ENCODE assay signal across 26 cellular contexts in genomic region chrX:129158505-129158904, GRCh38.
"Had no signal": no experiment of that assay in that cellular context is flagged by ENCODE, and none has a peak within 500 bp of the region (broad histone marks: within the 10 kb centered on the region; RNA-seq: fewer than 3 reads in every experiment).

No MANE protein-coding gene starts in this region.

- DNase-seq: activated CD4-positive, alpha-beta T cell treated with anti-CD3 and anti-CD28 coated beads for 36 hours; activated CD4-positive, CD25-positive, alpha-beta regulatory T cell; activated naive CD4-positive, alpha-beta T cell treated with Interleukin-2 at 50 U/mL for 16 hours; activated T-cell treated with anti-CD3 and anti-CD28 coated beads for 4 hours; activated T-cell treated with anti-CD3 and anti-CD28 coated beads, Interleukin-2, amount 50 U/mL, for 72 hours; anterior cingulate cortex; body of pancreas; effector memory CD4-positive, alpha-beta T cell; erythroblast; gastrocnemius medialis; glutamatergic neuron; left ventricle myocardium inferior; mammary epithelial cell; naive B cell; nephron progenitor cell; pancreas; retina; sigmoid colon; small intestine; stimulated activated CD4-positive, alpha-beta T cell treated with anti-CD3 and anti-CD28 coated beads, Interleukin-4, amount 100 ng/mL, for 24 hours; stomach; thyroid gland had no signal

- H3K4me1 Mint-ChIP-seq: activated CD4-positive, alpha-beta T cell treated with anti-CD3 and anti-CD28 coated beads for 36 hours; mesothelial cell of epicardium; naive B cell; stimulated activated effector memory CD8-positive, alpha-beta T cell treated with anti-CD3 and anti-CD28 coated beads, Interleukin-12 subunit alpha, Interleukin-12 subunit beta, amount 100 ng/mL, for 72 hours had no signal

- H3K27ac Mint-ChIP-seq: activated CD4-positive, alpha-beta T cell treated with anti-CD3 and anti-CD28 coated beads for 36 hours; activated naive CD8-positive, alpha-beta T cell; activated T-cell treated with anti-CD3 and anti-CD28 coated beads, Interleukin-2, amount 50 U/mL, for 72 hours; mesothelial cell of epicardium; naive B cell; nephron progenitor cell; stimulated activated effector memory CD8-positive, alpha-beta T cell treated with anti-CD3 and anti-CD28 coated beads, Interleukin-12 subunit alpha, Interleukin-12 subunit beta, amount 100 ng/mL, for 72 hours had no signal

- H3K4me3 Mint-ChIP-seq: activated CD4-positive, alpha-beta T cell treated with anti-CD3 and anti-CD28 coated beads for 36 hours; activated naive CD8-positive, alpha-beta T cell; activated T-cell treated with anti-CD3 and anti-CD28 coated beads, Interleukin-2, amount 50 U/mL, for 72 hours; mesothelial cell of epicardium; naive B cell; nephron progenitor cell; stimulated activated effector memory CD8-positive, alpha-beta T cell treated with anti-CD3 and anti-CD28 coated beads, Interleukin-12 subunit alpha, Interleukin-12 subunit beta, amount 100 ng/mL, for 72 hours had no signal

- FAIRE-seq: islet of Langerhans, pancreas, small intestine had no signal

- H3K36me3 Mint-ChIP-seq: activated naive CD8-positive, alpha-beta T cell; mesothelial cell of epicardium; naive B cell; stimulated activated effector memory CD8-positive, alpha-beta T cell treated with anti-CD3 and anti-CD28 coated beads, Interleukin-12 subunit alpha, Interleukin-12 subunit beta, amount 100 ng/mL, for 72 hours had no signal

- H3K27me3 Mint-ChIP-seq: activated CD4-positive, alpha-beta T cell treated with anti-CD3 and anti-CD28 coated beads for 36 hours; activated naive CD8-positive, alpha-beta T cell; naive B cell had no signal
